In the genomic region with DNA sequence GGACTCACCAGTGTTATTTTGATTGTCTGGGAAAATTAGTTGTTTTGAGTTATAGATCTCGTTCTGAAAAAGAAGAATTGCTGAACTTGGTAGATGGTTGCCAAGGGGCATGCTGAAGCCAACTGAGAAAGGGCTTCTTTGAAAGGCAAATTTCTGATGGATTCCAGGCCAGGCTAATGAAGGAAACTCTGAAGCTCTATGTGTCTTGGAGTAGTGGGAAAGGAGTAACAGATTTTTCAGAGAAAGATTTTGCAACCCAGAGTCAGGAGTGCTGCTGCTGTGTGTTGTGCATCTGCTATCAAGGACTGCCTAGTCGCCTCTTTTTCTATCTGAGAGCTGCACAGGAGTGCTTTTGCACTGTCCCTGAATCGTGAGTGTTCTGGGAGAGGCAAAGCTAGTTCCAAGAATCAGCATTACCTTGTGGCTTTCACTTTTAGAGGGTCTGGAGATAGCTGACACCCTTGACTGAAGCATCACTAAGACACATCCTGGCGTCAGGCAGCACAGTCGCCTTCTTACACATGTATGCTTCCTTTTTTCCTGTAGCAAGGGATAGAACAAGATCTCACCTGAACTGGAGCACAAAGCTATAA, we compare ENCODE assay signal across 23 cellular contexts.
DNase-seq lines count a peak whose midpoint lies in the region; ATAC-seq and TF ChIP-seq lines count a peak whose summit lies in the region.
"Had no signal": no experiment of that assay in that cellular context is flagged by ENCODE, and none has a peak within 500 bp of the region (broad histone marks: within the 10 kb centered on the region; RNA-seq: fewer than 3 reads in every experiment).

No MANE protein-coding gene starts in this region.

- H3K27me3 ChIP-seq in HUES6 (ENCODE audit: control insufficient read depth, insufficient read depth, low read length) (no peaks in the 10 kb centered on the region), left lung (no peaks in the 10 kb centered on the region), upper lobe of right lung (no peaks in the 10 kb centered on the region)
- H3K27me3 ChIP-seq: BLaER1 treated with 17β-estradiol and CSF1 and Interleukin-3, amounts not matched to agents 10 nM and 100 nM; gastrocnemius medialis had no signal

- H3K9me3 ChIP-seq in HUES6 (ENCODE audit: control insufficient read depth, insufficient read depth, low read depth, low read length) = no peaks in the 10 kb centered on the region
- no peaks in the 10 kb centered on the region for H3K9me3 ChIP-seq in left lung
- no peaks in the 10 kb centered on the region for H3K9me3 ChIP-seq in upper lobe of right lung
- H3K9me3 ChIP-seq: gastrocnemius medialis, lower lobe of right lung had no signal

- TF ChIP-seq CTCF in mesothelial cell of epicardium (IDR thresholded peaks at IDR 0.05; ENCODE audit: unreplicated experiment) (no peak), left lung (IDR thresholded peaks at IDR 0.05) (no peak), upper lobe of right lung (IDR thresholded peaks at IDR 0.05) (no peak)

- H3K27ac ChIP-seq in HUES6 (ENCODE audit: low read depth, low read length) (no peak overlapping the region), left lung (no peak overlapping the region), upper lobe of right lung (no peak overlapping the region)
- H3K27ac ChIP-seq: BLaER1 treated with 17β-estradiol and CSF1 and Interleukin-3, amounts not matched to agents 10 nM and 100 nM; coronary artery; gastrocnemius medialis; lower lobe of right lung; VCaP had no signal

- H3K9ac ChIP-seq in HUES6 (ENCODE audit: low read length) = peak overlapping the region; percentile 7
- H3K9ac ChIP-seq: BLaER1 treated with 17β-estradiol and CSF1 and Interleukin-3, amounts not matched to agents 10 nM and 100 nM had no signal

- H3K4me1 ChIP-seq in HUES6 (ENCODE audit: control insufficient read depth, insufficient read depth, low read length) = peaks cover 16% of the 10 kb centered on the region
- no peaks in the 10 kb centered on the region for H3K4me1 ChIP-seq in left lung
- H3K4me1 ChIP-seq in upper lobe of right lung = no peaks in the 10 kb centered on the region
- H3K4me1 ChIP-seq: BLaER1 treated with 17β-estradiol and CSF1 and Interleukin-3, amounts not matched to agents 10 nM and 100 nM; gastrocnemius medialis; lower lobe of right lung had no signal

- H3K36me3 ChIP-seq in HUES6 (ENCODE audit: control insufficient read depth, insufficient read depth, low read length) (no peaks in the 10 kb centered on the region), left lung (no peaks in the 10 kb centered on the region), upper lobe of right lung (no peaks in the 10 kb centered on the region)
- H3K36me3 ChIP-seq: BLaER1 treated with 17β-estradiol and CSF1 and Interleukin-3, amounts not matched to agents 10 nM and 100 nM; gastrocnemius medialis; lower lobe of right lung had no signal

- H3K4me3 Mint-ChIP-seq in activated T-helper 17 cell treated with anti-CD3 and anti-CD28 coated beads, Interleukin-2, amount 50 U/mL, for 72 hours = peak overlapping the region; percentile 48
- no peak overlapping the region for H3K4me3 Mint-ChIP-seq in mesothelial cell of epicardium
- H3K4me3 Mint-ChIP-seq: natural killer cell had no signal

- H3K4me3 ChIP-seq in HUES6 (ENCODE audit: low read depth, low read length) (no peak overlapping the region), left lung (no peak overlapping the region), upper lobe of right lung (no peak overlapping the region)
- H3K4me3 ChIP-seq: BLaER1 treated with 17β-estradiol and CSF1 and Interleukin-3, amounts not matched to agents 10 nM and 100 nM; coronary artery; gastrocnemius medialis; lower lobe of right lung; smooth muscle cell had no signal

- peaks cover 6% of the 10 kb centered on the region for H3K4me1 Mint-ChIP-seq in activated T-helper 17 cell treated with anti-CD3 and anti-CD28 coated beads, Interleukin-2, amount 50 U/mL, for 72 hours
- peaks cover 21% of the 10 kb centered on the region for H3K4me1 Mint-ChIP-seq in mesothelial cell of epicardium

- intact Hi-C loops in left lung (cut with DNase I) = no loop called here
- intact Hi-C loops in upper lobe of right lung (cut with DNase I) = no loop called here

- H3K27ac Mint-ChIP-seq in activated T-helper 17 cell treated with anti-CD3 and anti-CD28 coated beads, Interleukin-2, amount 50 U/mL, for 72 hours = no peak overlapping the region
- H3K27ac Mint-ChIP-seq in mesothelial cell of epicardium = peak overlapping the region; percentile 6
- H3K27ac Mint-ChIP-seq: natural killer cell, progenitor cell of endocrine pancreas had no signal

- H3K9me3 Mint-ChIP-seq in activated T-helper 17 cell treated with anti-CD3 and anti-CD28 coated beads, Interleukin-2, amount 50 U/mL, for 72 hours = no peaks in the 10 kb centered on the region
- peaks cover 6% of the 10 kb centered on the region for H3K9me3 Mint-ChIP-seq in mesothelial cell of epicardium
- H3K9me3 Mint-ChIP-seq: activated T-cell treated with anti-CD3 and anti-CD28 coated beads, Interleukin-2, amount 50 U/mL, for 4 hours; natural killer cell had no signal

- peak; percentile 1 for DNase-seq in NK-92 (lab: John Stamatoyannopoulos, UW; ENCODE audit: unreplicated experiment)
- no peak for DNase-seq in NK-92 treated with Interleukin-12 subunit alpha and Interleukin-12 subunit beta, amount 100 ng/mL, for 24 hours (lab: John Stamatoyannopoulos, UW)
- no peak for DNase-seq in mesothelial cell of epicardium (ENCODE audit: low spot score in 2 of 2, unreplicated experiment in 2 of 2)
- DNase-seq in left lung = no peak
- no peak for DNase-seq in upper lobe of right lung
- DNase-seq: activated T-cell treated with anti-CD3 and anti-CD28 coated beads, Interleukin-2, amount 50 U/mL, for 4 hours; EL; gastrocnemius medialis; Kasumi-1; lower lobe of right lung; natural killer cell; NCI-H2171 treated with DMSO at 0.1 percent for 48 hours; NCI-H82; RPMI8226; SW 1271 had no signal

- peak; percentile 83 for ATAC-seq in activated T-helper 17 cell treated with anti-CD3 and anti-CD28 coated beads, Interleukin-2, amount 50 U/mL, for 72 hours (replicated peaks)
- ATAC-seq in left lung (no peak), upper lobe of right lung (no peak), GM19351 (IDR thresholded peaks at IDR 0.05; ENCODE audit: unreplicated experiment) (no peak)
- ATAC-seq: gastrocnemius medialis, lower lobe of right lung had no signal

- no peaks in the 10 kb centered on the region for H3K36me3 Mint-ChIP-seq in activated T-helper 17 cell treated with anti-CD3 and anti-CD28 coated beads, Interleukin-2, amount 50 U/mL, for 72 hours (ENCODE audit: low read depth)
- peaks cover 4% of the 10 kb centered on the region for H3K36me3 Mint-ChIP-seq in mesothelial cell of epicardium
- H3K36me3 Mint-ChIP-seq: natural killer cell had no signal

- H3K27me3 Mint-ChIP-seq in activated T-helper 17 cell treated with anti-CD3 and anti-CD28 coated beads, Interleukin-2, amount 50 U/mL, for 72 hours = no peaks in the 10 kb centered on the region
- H3K27me3 Mint-ChIP-seq in mesothelial cell of epicardium (ENCODE audit: low read depth) = no peaks in the 10 kb centered on the region
- H3K27me3 Mint-ChIP-seq: progenitor cell of endocrine pancreas had no signal
